Comparison of ENCODE assay signal across 8 cellular contexts in the genomic region with DNA sequence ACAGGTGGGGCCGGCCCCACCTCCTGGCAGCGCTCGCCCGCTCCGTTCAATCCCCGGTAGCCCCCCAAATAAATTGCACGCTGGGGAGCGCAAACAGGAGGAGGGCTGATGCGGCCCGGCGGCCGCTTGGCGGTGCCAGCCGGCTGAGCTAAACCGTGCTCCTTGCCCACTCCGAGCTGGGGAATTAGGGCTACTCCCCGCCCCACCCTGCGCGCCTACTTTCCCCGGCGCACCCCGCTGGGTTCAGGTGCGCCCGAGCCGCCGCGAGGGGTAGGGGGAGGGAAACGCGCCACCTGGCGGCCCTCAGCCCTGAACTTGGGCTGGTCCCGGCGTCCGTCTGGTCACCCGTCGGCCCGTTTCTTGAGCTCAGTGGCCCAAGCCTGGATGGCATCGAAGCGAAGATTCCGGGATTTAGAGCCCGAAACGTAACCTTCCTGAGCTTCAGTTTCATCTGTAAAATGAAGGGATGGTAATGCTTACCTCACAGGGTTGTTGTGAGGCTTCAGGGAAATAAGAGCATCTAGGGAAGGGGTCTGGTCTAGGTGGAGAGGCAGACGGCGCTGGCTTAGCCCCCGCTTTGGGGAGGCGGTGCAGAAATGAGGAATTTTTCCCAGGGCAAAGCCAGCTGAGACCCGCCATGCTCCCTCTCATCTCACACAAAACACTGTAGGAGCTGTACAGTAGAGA.
A peak's percentile ranks its signal among the peaks of the same experiment; 100 is the strongest.
DNase-seq lines count a peak whose midpoint lies in the region; ATAC-seq lines count a peak whose summit lies in the region.

No MANE protein-coding gene starts in this region.

- peaks cover 13% of the 10 kb centered on the region for H3K27me3 Mint-ChIP-seq in memory B cell

- DNase-seq in NCI-H2227 treated with DMSO at 0.1 percent for 48 hours (lab: John Stamatoyannopoulos, UW) (peak; percentile 83), memory B cell (ENCODE audit: low spot score in 2 of 2) (peak; percentile 48 to 66), SIG-M5 (lab: John Stamatoyannopoulos, UW) (no peak)
- peak; percentile 55 to 64 for DNase-seq in activated CD4-positive, alpha-beta T cell treated with anti-CD3 and anti-CD28 coated beads, Interleukin-2, amount 50 U/mL, for 4 hours
- DNase-seq in effector CD4-positive, alpha-beta T cell = peak; percentile 44
- peak; percentile 27 for DNase-seq in stimulated activated CD8-positive, alpha-beta memory T cell treated with anti-CD3 and anti-CD28 coated beads, Interleukin-15, amount 100 ng/mL, for 24 hours (ENCODE audit: low read depth)

- peak overlapping the region; percentile 84 for H3K4me3 Mint-ChIP-seq in memory B cell

- H3K9me3 Mint-ChIP-seq in memory B cell = no peaks in the 10 kb centered on the region

- H3K27ac Mint-ChIP-seq in memory B cell = no peak overlapping the region

- peaks cover 10% of the 10 kb centered on the region for H3K4me1 Mint-ChIP-seq in memory B cell

- ATAC-seq in GM18517 (IDR thresholded peaks at IDR 0.05; ENCODE audit: unreplicated experiment) = peak; percentile 51
- peak; percentile 72 for ATAC-seq in HG02943 (IDR thresholded peaks at IDR 0.05; ENCODE audit: low read depth, unreplicated experiment)
- peak; percentile 78 for ATAC-seq in memory B cell (ENCODE audit: low read depth)

- H3K36me3 Mint-ChIP-seq in memory B cell = no peaks in the 10 kb centered on the region
